ENCODE assay signal across 16 cellular contexts in genomic region chr9:126497673-126498255, GRCh38.
"Had no signal": no experiment of that assay in that cellular context is flagged by ENCODE, and none has a peak within 500 bp of the region (broad histone marks: within the 10 kb centered on the region; RNA-seq: fewer than 3 reads in every experiment).

No MANE protein-coding gene starts in this region.

- H3K36me3 ChIP-seq: left lung, neural progenitor cell had no signal

- H3K4me3 ChIP-seq: ascending aorta, left lung, neural progenitor cell, tibial artery had no signal

- DNase-seq: activated CD4-positive, alpha-beta T cell treated with anti-CD3 and anti-CD28 coated beads for 4 hours; activated CD8-positive, alpha-beta memory T cell treated with anti-CD3 and anti-CD28 coated beads, Interleukin-2, amount 50 U/mL, for 48 hours; activated CD8-positive, alpha-beta T cell treated with anti-CD3 and anti-CD28 coated beads, Interleukin-2, amount 10 ng/mL, durations not matched to agents 7 days and 5 days; activated naive CD4-positive, alpha-beta T cell; foreskin melanocyte; mesenchymal stem cell; retina; SW 1271 had no signal

- H3K9me3 ChIP-seq: ascending aorta, left lung, tibial artery had no signal

- ATAC-seq: activated CD8-positive, alpha-beta T cell treated with anti-CD3 and anti-CD28 coated beads, Interleukin-2, amount 10 ng/mL, durations not matched to agents 7 days and 5 days; left lung had no signal

- FAIRE-seq: bronchial epithelial cell, endothelial cell of umbilical vein, islet of Langerhans had no signal

- H3K27ac ChIP-seq: ascending aorta, left lung, neural progenitor cell, parathyroid adenoma, tibial artery had no signal

- H3K9ac ChIP-seq: neural progenitor cell, parathyroid adenoma had no signal

- H3K27me3 ChIP-seq: ascending aorta had no signal

- H3K4me1 ChIP-seq: neural progenitor cell, parathyroid adenoma had no signal
